8 cellular contexts compared by ENCODE assay signal in the genomic region with DNA sequence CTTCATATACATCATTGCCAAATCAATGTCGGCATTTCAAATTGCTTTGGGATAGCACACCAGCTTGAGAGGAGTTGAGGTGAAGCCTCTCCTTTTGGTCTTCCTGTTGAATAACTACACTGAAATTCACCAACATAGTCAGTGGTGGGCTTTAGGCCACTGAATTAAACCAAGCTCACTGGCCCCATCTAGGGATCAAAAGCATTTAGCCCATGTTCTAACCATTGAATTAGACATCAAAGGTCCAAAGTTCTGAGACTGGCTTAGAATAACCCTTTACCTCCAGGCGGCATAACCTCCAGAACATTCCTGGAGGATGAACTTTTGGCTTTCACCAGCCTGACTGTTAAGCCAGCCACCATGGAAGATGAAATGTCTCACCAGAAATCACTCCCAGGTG. TPM values are rescaled to one million over a fixed set of nuclear protein-coding genes. Genes with fewer than 3 reads are reported as not detected.
DNase-seq lines count a peak whose midpoint lies in the region; ATAC-seq and TF ChIP-seq lines count a peak whose summit lies in the region.

No MANE protein-coding gene starts in this region.

- CTCF ChIA-PET in A673 (lab: Charles Lee) = interaction anchor here (0.5 to 1.5 kb wide), 2 partner anchors 29 to 68 kb away, joined by 5 to 7 read pairs; no protein-coding TSS in a partner anchor

- H3K4me1 ChIP-seq in A673 (ENCODE audit: insufficient read depth, low read length, poor library complexity, severe bottlenecking) (no peaks in the 10 kb centered on the region), ascending aorta (peaks cover 2 to 13% of the 10 kb centered on the region in 2 donors)

- ATAC-seq in GM18505 (IDR thresholded peaks at IDR 0.05; ENCODE audit: unreplicated experiment) = no peak

- DNase-seq in A673 (ENCODE audit: low spot score) = peak; percentile 45
- DNase-seq in RPMI7951 (ENCODE audit: low read depth) = peak; percentile 80
- DNase-seq in foreskin fibroblast = peak; percentile 39 to 65
- no peak for DNase-seq in ascending aorta (ENCODE audit: low spot score in 2 of 2)
- DNase-seq in stimulated activated CD8-positive, alpha-beta memory T cell treated with anti-CD3 and anti-CD28 coated beads, Interleukin-4, amount 100 ng/mL, for 48 hours = no peak
- DNase-seq in NK-92 (lab: John Stamatoyannopoulos, UW; ENCODE audit: unreplicated experiment) = no peak

- H3K4me3 ChIP-seq in A673 (ENCODE audit: low read depth, low read length, poor library complexity, severe bottlenecking) = no peak overlapping the region
- H3K4me3 ChIP-seq in foreskin fibroblast (ENCODE audit: low read depth in 1 of 2, low read length in 2 of 2) = no peak overlapping the region
- no peak overlapping the region for H3K4me3 ChIP-seq in ascending aorta

- no TSS peak for BruUV-seq in A673 (replicated peaks; lab: Mats Ljungman, UMichigan)

- intact Hi-C loops in A673 (cut with micrococcal nuclease; ENCODE audit: unreplicated experiment) = loop anchor here (5.0 kb wide), 1 partner anchor 69 kb away; no protein-coding TSS in a partner anchor
- intact Hi-C loops in ascending aorta (cut with DNase I) = no loop called here

- H3K9me3 ChIP-seq in A673 (ENCODE audit: low read depth, low read length, poor library complexity, severe bottlenecking) = no peaks in the 10 kb centered on the region
- no peaks in the 10 kb centered on the region for H3K9me3 ChIP-seq in ascending aorta

- H3K27me3 ChIP-seq in A673 (replicated peaks; ENCODE audit: insufficient read depth, low read depth, low read length, poor library complexity) = no peaks in the 10 kb centered on the region
- H3K27me3 ChIP-seq in ascending aorta = no peaks in the 10 kb centered on the region

- POLR2A ChIA-PET in A673 (lab: Charles Lee; ENCODE audit: low non-redundant PET) = no interaction called here

- TF ChIP-seq POLR2A in GM18505 (IDR thresholded peaks at IDR 0.05; ENCODE audit: borderline replicate concordance, extremely low read depth, insufficient read depth, insufficient read length) = no peak

- H3K27ac ChIP-seq in A673 (ENCODE audit: low read depth, low read length, poor library complexity, severe bottlenecking) (no peak overlapping the region), ascending aorta (peak overlapping the region in 1 of 2 donors; percentile 24)

- H3K36me3 ChIP-seq in A673 (ENCODE audit: insufficient read depth, low read length, poor library complexity, severe bottlenecking) (no peaks in the 10 kb centered on the region), ascending aorta (no peaks in the 10 kb centered on the region)

- peak; percentile 58 for TF ChIP-seq CTCF in A673 (conservative IDR thresholded peaks at IDR 0.05; ENCODE audit: low read depth, low read length)
- peak; percentile 50 for TF ChIP-seq CTCF in GM12873 (IDR thresholded peaks at IDR 0.05; ENCODE audit: insufficient read depth, low read depth, low read length, missing control alignments)
- peak; percentile 36 for TF ChIP-seq CTCF in foreskin fibroblast (IDR thresholded peaks at IDR 0.05; ENCODE audit: low read depth, low read length)
- TF ChIP-seq CTCF in ascending aorta (IDR thresholded peaks at IDR 0.05) = peak in 1 of 3 experiments; percentile 17

RNA-seq across cellular contexts. Expression of a gene that starts 54.6 kb away (rescaled TPM):
- 13.8 and 14.0 TPM in 2 replicates for total RNA-seq in A673 (2021)
- total RNA-seq in RPMI7951 (2014; rRNA removed; shearing (Covaris generic)) = 36.3 and 44.5 TPM in 2 replicates
- total RNA-seq in ascending aorta = 19.2 TPM

Comparison
In these comparisons a context has a peak if more than half of its experiments do, and no peak if none do; other contexts are left out.
1. DNase-seq: peak in A673 (single experiment), RPMI7951 (single experiment) and foreskin fibroblast (2 of 2); none in ascending aorta (0 of 2), stimulated activated CD8-positive, alpha-beta memory T cell treated with anti-CD3 and anti-CD28 coated beads, Interleukin-4, amount 100 ng/mL, for 48 hours (single experiment) and NK-92 (single experiment).